18 cellular contexts compared by ENCODE assay signal in the genomic region with DNA sequence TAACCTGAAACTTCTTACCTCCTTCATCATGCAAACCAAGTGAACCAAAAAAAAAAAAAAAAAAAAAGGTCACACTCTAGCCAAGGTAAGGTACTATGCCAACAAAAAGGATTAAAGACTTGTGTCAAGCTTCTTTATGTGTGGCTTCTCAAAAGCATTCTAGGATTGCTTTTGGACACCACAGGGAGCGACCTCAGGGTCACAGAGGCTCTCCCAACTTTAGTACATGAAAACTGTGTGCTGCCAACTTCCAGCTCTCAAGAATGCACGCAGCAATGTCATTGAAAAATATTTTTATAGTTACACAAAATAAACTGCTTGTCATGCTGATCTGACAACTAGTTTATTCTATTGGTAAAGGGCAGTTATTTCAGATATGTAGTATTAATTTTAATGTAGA.
"Had no signal": no experiment of that assay in that cellular context is flagged by ENCODE, and none has a peak within 500 bp of the region (broad histone marks: within the 10 kb centered on the region; RNA-seq: fewer than 3 reads in every experiment).

No MANE protein-coding gene starts in this region.

- FAIRE-seq: colon, endothelial cell of umbilical vein, islet of Langerhans had no signal

- H3K27ac Mint-ChIP-seq: activated B cell treated with CpG ODN at 0.5 μM for 24 hours; activated CD4-positive, alpha-beta T cell treated with anti-CD3 and anti-CD28 coated beads, Interleukin-2, amount 10 ng/mL, durations not matched to agents 7 days and 5 days; activated naive CD4-positive, alpha-beta T cell treated with anti-CD3 and anti-CD28 coated beads, Interleukin-2, amount 10 ng/mL, durations not matched to agents 7 days and 5 days; activated T-helper 2 cell treated with anti-CD3 and anti-CD28 coated beads, Interferon-gamma antibody, Interleukin-2, Interleukin-4, amounts not matched to agents 10 μg/mL and 5 μg/mL and 100 μg/mL, durations not matched to agents 14 hours and 24 hours and 36 hours; natural killer cell; stimulated activated naive CD8-positive, alpha-beta T cell treated with anti-CD3 and anti-CD28 coated beads, Interleukin-15, Interleukin-2, amounts not matched to agents 100 ng/mL and 50 ng/mL, for 24 hours; T-helper 1 cell treated with Interleukin-12 subunit alpha and Interleukin-12 subunit beta and Interleukin-4 antibody, amounts not matched to agents 30 μg/mL and 1 μg/mL, for 36 hours had no signal

- H3K4me3 Mint-ChIP-seq: activated B cell treated with CpG ODN at 0.5 μM for 24 hours; activated CD4-positive, alpha-beta T cell treated with anti-CD3 and anti-CD28 coated beads, Interleukin-2, amount 10 ng/mL, durations not matched to agents 7 days and 5 days; activated naive CD4-positive, alpha-beta T cell treated with anti-CD3 and anti-CD28 coated beads, Interleukin-2, amount 10 ng/mL, durations not matched to agents 7 days and 5 days; natural killer cell; stimulated activated naive CD8-positive, alpha-beta T cell treated with anti-CD3 and anti-CD28 coated beads, Interleukin-15, Interleukin-2, amounts not matched to agents 100 ng/mL and 50 ng/mL, for 24 hours; T-helper 1 cell treated with Interleukin-12 subunit alpha and Interleukin-12 subunit beta and Interleukin-4 antibody, amounts not matched to agents 30 μg/mL and 1 μg/mL, for 36 hours had no signal

- H3K36me3 Mint-ChIP-seq: activated naive CD4-positive, alpha-beta T cell treated with anti-CD3 and anti-CD28 coated beads, Interleukin-2, amount 10 ng/mL, durations not matched to agents 7 days and 5 days; natural killer cell had no signal

- H3K27ac ChIP-seq: adrenal gland, breast epithelium, psoas muscle, testis had no signal

- H3K27me3 Mint-ChIP-seq: activated CD4-positive, alpha-beta T cell treated with anti-CD3 and anti-CD28 coated beads, Interleukin-2, amount 10 ng/mL, durations not matched to agents 7 days and 5 days; activated naive CD4-positive, alpha-beta T cell treated with anti-CD3 and anti-CD28 coated beads, Interleukin-2, amount 10 ng/mL, durations not matched to agents 7 days and 5 days; stimulated activated naive CD8-positive, alpha-beta T cell treated with anti-CD3 and anti-CD28 coated beads, Interleukin-15, Interleukin-2, amounts not matched to agents 100 ng/mL and 50 ng/mL, for 24 hours had no signal

- H3K36me3 ChIP-seq: adrenal gland, breast epithelium had no signal

- H3K4me1 ChIP-seq: adrenal gland, breast epithelium, testis had no signal

- H3K4me1 Mint-ChIP-seq: activated B cell treated with CpG ODN at 0.5 μM for 24 hours; activated CD4-positive, alpha-beta T cell treated with anti-CD3 and anti-CD28 coated beads, Interleukin-2, amount 10 ng/mL, durations not matched to agents 7 days and 5 days; activated naive CD4-positive, alpha-beta T cell treated with anti-CD3 and anti-CD28 coated beads, Interleukin-2, amount 10 ng/mL, durations not matched to agents 7 days and 5 days had no signal

- H3K9ac ChIP-seq: SK-N-SH had no signal

- H3K4me3 ChIP-seq: adrenal gland, breast epithelium, mucosa of descending colon, psoas muscle, testis had no signal

- H3K27me3 ChIP-seq: adrenal gland, breast epithelium, testis had no signal

- H3K9me3 ChIP-seq: adrenal gland, breast epithelium, mucosa of descending colon, psoas muscle, SK-N-SH, testis had no signal

- H3K9me3 Mint-ChIP-seq: activated B cell treated with CpG ODN at 0.5 μM for 24 hours; activated CD4-positive, alpha-beta T cell treated with anti-CD3 and anti-CD28 coated beads, Interleukin-2, amount 10 ng/mL, durations not matched to agents 7 days and 5 days; activated naive CD4-positive, alpha-beta T cell treated with anti-CD3 and anti-CD28 coated beads, Interleukin-2, amount 10 ng/mL, durations not matched to agents 7 days and 5 days; activated T-helper 2 cell treated with anti-CD3 and anti-CD28 coated beads, Interferon-gamma antibody, Interleukin-2, Interleukin-4, amounts not matched to agents 10 μg/mL and 5 μg/mL and 100 μg/mL, durations not matched to agents 14 hours and 24 hours and 36 hours; natural killer cell; stimulated activated naive CD8-positive, alpha-beta T cell treated with anti-CD3 and anti-CD28 coated beads, Interleukin-15, Interleukin-2, amounts not matched to agents 100 ng/mL and 50 ng/mL, for 24 hours; T-helper 1 cell treated with Interleukin-12 subunit alpha and Interleukin-12 subunit beta and Interleukin-4 antibody, amounts not matched to agents 30 μg/mL and 1 μg/mL, for 36 hours had no signal

- DNase-seq: activated B cell treated with CpG ODN at 0.5 μM for 24 hours; activated CD4-positive, alpha-beta T cell treated with anti-CD3 and anti-CD28 coated beads, Interleukin-2, amount 10 ng/mL, durations not matched to agents 7 days and 5 days; activated naive CD4-positive, alpha-beta T cell treated with anti-CD3 and anti-CD28 coated beads, Interleukin-2, amount 10 ng/mL, durations not matched to agents 7 days and 5 days; adrenal gland; mucosa of descending colon; natural killer cell; psoas muscle; SK-N-SH; stimulated activated CD4-positive, alpha-beta T cell treated with anti-CD3 and anti-CD28 coated beads, Interleukin-15, amount 100 ng/mL, for 24 hours; stimulated activated CD4-positive, alpha-beta T cell treated with anti-CD3 and anti-CD28 coated beads, Interleukin-4, amount 100 ng/mL, for 24 hours; testis had no signal
